8 cellular contexts compared by ENCODE assay signal in genomic region chrX:63275127-63275526, GRCh38.
DNase-seq lines count a peak whose midpoint lies in the region; ATAC-seq and TF ChIP-seq lines count a peak whose summit lies in the region.

No MANE protein-coding gene starts in this region.

- H3K4me3 ChIP-seq in Karpas-422 (ENCODE audit: low read length) (no peak overlapping the region), colonic mucosa (no peak overlapping the region)

- H3K36me3 Mint-ChIP-seq in natural killer cell, result no peaks in the 10 kb centered on the region
- H3K36me3 Mint-ChIP-seq in natural killer cell treated with Interleukin-12 subunit alpha and Interleukin-12 subunit beta and Interleukin-15 and Interleukin-18, amount 100 ng/mL, for 72 hours, result no peaks in the 10 kb centered on the region

- no peak overlapping the region for H3K27ac Mint-ChIP-seq in natural killer cell
- H3K27ac Mint-ChIP-seq in natural killer cell treated with Interleukin-12 subunit alpha and Interleukin-12 subunit beta and Interleukin-15 and Interleukin-18, amount 100 ng/mL, for 72 hours, result no peak overlapping the region

- H3K9ac ChIP-seq in Karpas-422 (ENCODE audit: low read length) (no peak overlapping the region), colonic mucosa (ENCODE audit: low read depth in 2 of 2, low read length in 2 of 2) (no peak overlapping the region)

- H3K9me3 ChIP-seq in Karpas-422 (ENCODE audit: low read length) (no peaks in the 10 kb centered on the region), colonic mucosa (no peaks in the 10 kb centered on the region)

- no peaks in the 10 kb centered on the region for H4K20me1 ChIP-seq in Karpas-422 (ENCODE audit: insufficient read depth, low read depth, low read length)

- H3K4me1 ChIP-seq in Karpas-422 (ENCODE audit: low read length) (no peaks in the 10 kb centered on the region), colonic mucosa (no peaks in the 10 kb centered on the region)

- DNase-seq in natural killer cell, result no peak
- no peak for DNase-seq in natural killer cell treated with Interleukin-12 subunit alpha and Interleukin-12 subunit beta and Interleukin-15 and Interleukin-18, amount 100 ng/mL, for 72 hours (ENCODE audit: low spot score)
- DNase-seq in Karpas-422, result peak; percentile 78
- DNase-seq in colonic mucosa, result peak; percentile 38
- peak; percentile 26 for DNase-seq in pons (ENCODE audit: low spot score)
- DNase-seq in Kasumi-1 (lab: John Stamatoyannopoulos, UW), result no peak
- no peak for DNase-seq in hippocampal formation (lab: John Stamatoyannopoulos, UW)
- no peak for DNase-seq in erythroblast (lab: John Stamatoyannopoulos, UW)

- no peaks in the 10 kb centered on the region for H3K27me3 Mint-ChIP-seq in natural killer cell (ENCODE audit: low read depth in 2 of 2)
- H3K27me3 Mint-ChIP-seq in natural killer cell treated with Interleukin-12 subunit alpha and Interleukin-12 subunit beta and Interleukin-15 and Interleukin-18, amount 100 ng/mL, for 72 hours, result no peaks in the 10 kb centered on the region

- H2AFZ ChIP-seq in Karpas-422 (ENCODE audit: low read length), result no peak overlapping the region

- intact Hi-C loops in natural killer cell (cut with micrococcal nuclease) (no loop called here), colonic mucosa (cut with DNase I) (no loop called here)

- no peak overlapping the region for H3K4me2 ChIP-seq in Karpas-422 (ENCODE audit: low read depth, low read length, poor library complexity, severe bottlenecking)

- no peaks in the 10 kb centered on the region for H3K9me2 ChIP-seq in Karpas-422 (replicated peaks; ENCODE audit: insufficient read depth, low read length)

- H3K27ac ChIP-seq in Karpas-422 (ENCODE audit: low read length) (no peak overlapping the region), colonic mucosa (no peak overlapping the region)

- no peak overlapping the region for H3K4me3 Mint-ChIP-seq in natural killer cell
- no peak overlapping the region for H3K4me3 Mint-ChIP-seq in natural killer cell treated with Interleukin-12 subunit alpha and Interleukin-12 subunit beta and Interleukin-15 and Interleukin-18, amount 100 ng/mL, for 72 hours

- no peak for TF ChIP-seq POLR2A in erythroblast (IDR thresholded peaks at IDR 0.05; ENCODE audit: low read length)

- no peaks in the 10 kb centered on the region for H3K36me3 ChIP-seq in Karpas-422 (ENCODE audit: insufficient read depth, low read length)
- no peaks in the 10 kb centered on the region for H3K36me3 ChIP-seq in colonic mucosa

- no peaks in the 10 kb centered on the region for H3K79me2 ChIP-seq in Karpas-422 (ENCODE audit: low read length)

- H3K9me3 Mint-ChIP-seq in natural killer cell, result no peaks in the 10 kb centered on the region
- no peaks in the 10 kb centered on the region for H3K9me3 Mint-ChIP-seq in natural killer cell treated with Interleukin-12 subunit alpha and Interleukin-12 subunit beta and Interleukin-15 and Interleukin-18, amount 100 ng/mL, for 72 hours

- H3K4me1 Mint-ChIP-seq in natural killer cell, result no peaks in the 10 kb centered on the region
- no peaks in the 10 kb centered on the region for H3K4me1 Mint-ChIP-seq in natural killer cell treated with Interleukin-12 subunit alpha and Interleukin-12 subunit beta and Interleukin-15 and Interleukin-18, amount 100 ng/mL, for 72 hours (ENCODE audit: low read depth in 2 of 2)

- TF ChIP-seq CTCF in natural killer cell (IDR thresholded peaks at IDR 0.05) (peak; percentile 33), colonic mucosa (IDR thresholded peaks at IDR 0.05) (peak; percentile 60)

- ATAC-seq in natural killer cell, result peak in 1 of 3 donors; percentile 57
- no peak for ATAC-seq in natural killer cell treated with Interleukin-12 subunit alpha and Interleukin-12 subunit beta and Interleukin-15 and Interleukin-18, amount 100 ng/mL, for 72 hours

- H3K27me3 ChIP-seq in Karpas-422 (ENCODE audit: low read length) (no peaks in the 10 kb centered on the region), colonic mucosa (no peaks in the 10 kb centered on the region)

Comparison
In these comparisons a context has a peak if more than half of its experiments do, and no peak if none do; other contexts are left out.
1. DNase-seq: peak in Karpas-422 (single experiment), colonic mucosa (single experiment) and pons (single experiment); none in natural killer cell (single experiment), natural killer cell treated with Interleukin-12 subunit alpha and Interleukin-12 subunit beta and Interleukin-15 and Interleukin-18, amount 100 ng/mL, for 72 hours (single experiment), Kasumi-1 (0 of 2), hippocampal formation (0 of 2) and erythroblast (0 of 2).